ENCODE assay signal across 1 cellular context in the genomic region with DNA sequence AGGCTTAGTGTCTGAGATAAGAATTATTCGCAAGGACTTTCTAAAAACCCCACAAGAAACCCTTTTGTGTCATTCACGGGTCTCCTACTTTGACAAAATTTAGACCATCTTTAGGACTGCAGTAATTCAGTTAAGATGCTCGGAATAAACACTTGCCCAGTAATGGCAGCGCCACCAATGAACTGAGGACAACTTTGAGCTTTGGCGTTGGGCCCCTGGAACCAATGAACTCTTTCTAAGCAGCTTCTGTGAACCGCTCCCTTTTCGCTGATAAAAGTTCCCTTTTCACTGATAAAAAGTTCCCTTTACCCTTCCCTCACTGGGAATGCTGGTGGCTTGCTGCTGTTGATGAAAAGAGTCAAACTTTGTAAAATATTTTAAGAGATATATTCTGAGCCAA.
TF ChIP-seq lines count a peak whose summit lies in the region.

No MANE protein-coding gene starts in this region.

TF ChIP-seq in HepG2, 621 proteins besides CTCF, POLR2A, EP300 and RAD21:
- TF ChIP-seq ZNF574 (CRISPR knock-in tag; IDR thresholded peaks at IDR 0.05) (0 out of 2 replicates have a peak, but pooled peaks have one; percentile 8), ZNF160 (CRISPR knock-in tag; IDR thresholded peaks at IDR 0.05) (no peak), PAXIP1 (CRISPR knock-in tag; conservative IDR thresholded peaks at IDR 0.05) (0 out of 2 replicates have a peak, but pooled peaks have one; percentile 8), HMG20B (CRISPR knock-in tag; conservative IDR thresholded peaks at IDR 0.05) (no peak), HMGXB4 (CRISPR knock-in tag; IDR thresholded peaks at IDR 0.05; ENCODE audit: borderline replicate concordance in 1 of 2, low read depth in 1 of 2) (0 out of 4 replicates have a peak, but pooled peaks of 1 of the 2 experiments have one; percentile 16), SIN3A (IDR thresholded peaks at IDR 0.05; ENCODE audit: borderline replicate concordance, low read depth, low read length) (peak; percentile 6; the same call in 1 of the 2 replicates), ZSCAN12 (CRISPR knock-in tag; IDR thresholded peaks at IDR 0.05) (no peak), FOXJ3 (CRISPR knock-in tag; IDR thresholded peaks at IDR 0.05; ENCODE audit: borderline replicate concordance) (0 out of 2 replicates have a peak, but pooled peaks have one; percentile 11), KDM2A (CRISPR knock-in tag; IDR thresholded peaks at IDR 0.05; ENCODE audit: borderline replicate concordance, low read depth) (0 out of 2 replicates have a peak, but pooled peaks have one; percentile 10), CREM (IDR thresholded peaks at IDR 0.05) (0 out of 2 replicates have a peak, but pooled peaks have one; percentile 12), CREM (CRISPR knock-in tag; IDR thresholded peaks at IDR 0.05) (no peak), MYPOP (CRISPR knock-in tag; IDR thresholded peaks at IDR 0.05) (peak; percentile 23; the same call in 1 of the 2 replicates)
